19 cellular contexts compared by ENCODE assay signal in genomic region chr14:70987042-70987441, GRCh38.
DNase-seq lines count a peak whose midpoint lies in the region; ATAC-seq, FAIRE-seq and TF ChIP-seq lines count a peak whose summit lies in the region.
"Had no signal": no experiment of that assay in that cellular context is flagged by ENCODE, and none has a peak within 500 bp of the region (broad histone marks: within the 10 kb centered on the region; RNA-seq: fewer than 3 reads in every experiment).

No MANE protein-coding gene starts in this region.

- H3K27me3 ChIP-seq in CD4-positive, alpha-beta T cell (ENCODE audit: control insufficient read depth, insufficient read depth, low read length) = no peaks in the 10 kb centered on the region
- no peaks in the 10 kb centered on the region for H3K27me3 ChIP-seq in GM12878 (replicated peaks in 1 of 2; ENCODE audit: control insufficient read depth in 2 of 2, insufficient read depth in 2 of 2, low read length in 1 of 2)
- H3K27me3 ChIP-seq in left ventricle myocardium inferior (ENCODE audit: low read depth) = no peaks in the 10 kb centered on the region
- H3K27me3 ChIP-seq: colonic mucosa, left lung, suprapubic skin, uterus had no signal

- CTCF ChIA-PET in CD4-positive, alpha-beta T cell (lab: Charles Lee) = interaction anchor here (0.5 to 2.3 kb wide), 3 partner anchors 14 to 80 kb away, joined by 4 to 7 read pairs (median 4); partner anchors contain the start of gene PCNX1
- CTCF ChIA-PET in GM12878 (lab: Yijun Ruan, JAX) = no interaction called here

- no peak for TF ChIP-seq CTCF in CD4-positive, alpha-beta T cell (IDR thresholded peaks at IDR 0.05)
- no peak for TF ChIP-seq CTCF in GM12878 (IDR thresholded peaks at IDR 0.05 in 2 of 3, conservative IDR thresholded peaks at IDR 0.05 in 1 of 3; ENCODE audit: control insufficient read depth in 2 of 3, extremely low read depth in 1 of 3, insufficient read depth in 1 of 3, low read depth in 3 of 3, low read length in 3 of 3)
- no peak for TF ChIP-seq CTCF in left ventricle myocardium inferior (IDR thresholded peaks at IDR 0.05; ENCODE audit: borderline replicate concordance)

- H3K36me3 ChIP-seq in GM12878 (ENCODE audit: control insufficient read depth in 2 of 2, insufficient read depth in 2 of 2, low read length in 1 of 2) (peaks cover 0 to 2% of the 10 kb centered on the region in 2 experiments; a peak in 2 of 4 replicates), left ventricle myocardium inferior (no peaks in the 10 kb centered on the region)
- H3K36me3 ChIP-seq: colonic mucosa, suprapubic skin, uterus had no signal

- BruUV-seq in GM12878 (replicated peaks; lab: Mats Ljungman, UMichigan) = no TSS peak

- peak overlapping the region; percentile 66 for H3K4me3 Mint-ChIP-seq in CD4-positive, alpha-beta T cell
- H3K4me3 Mint-ChIP-seq: CD14-positive monocyte, H9 had no signal

- TF ChIP-seq POLR2A in GM12878 (IDR thresholded peaks at IDR 0.05; ENCODE audit: low read depth, low read length) = no peak

- H3K27ac ChIP-seq in CD4-positive, alpha-beta T cell (ENCODE audit: low read depth, low read length) = no peak overlapping the region
- H3K27ac ChIP-seq in GM12878 (ENCODE audit: control insufficient read depth, insufficient read depth) (no peak overlapping the region), left ventricle myocardium inferior (replicated peaks) (peak overlapping the region; percentile 39)
- H3K27ac ChIP-seq: colonic mucosa, left lung, suprapubic skin, uterus had no signal

- no peaks in the 10 kb centered on the region for H3K79me2 ChIP-seq in GM12878 (ENCODE audit: control insufficient read depth, insufficient read depth, low read length)

- no peaks in the 10 kb centered on the region for H3K9me3 Mint-ChIP-seq in CD4-positive, alpha-beta T cell
- H3K9me3 Mint-ChIP-seq: activated naive CD4-positive, alpha-beta T cell treated with anti-CD3 and anti-CD28 coated beads, Interleukin-2, amount 50 U/mL, for 24 hours; H9 had no signal

- no peak for TF ChIP-seq EP300 in GM12878 (IDR thresholded peaks at IDR 0.05; ENCODE audit: borderline replicate concordance in 1 of 2, control insufficient read depth in 1 of 2, low read depth in 2 of 2, low read length in 2 of 2)

- POLR2A ChIA-PET in CD4-positive, alpha-beta T cell (lab: Charles Lee) = interaction anchor here (2.2 kb wide), 1 partner anchor 12 kb away, joined by 12 read pairs; no protein-coding TSS in a partner anchor
- POLR2A ChIA-PET in GM12878 (lab: Charles Lee) = no interaction called here

- peak; percentile 59 for FAIRE-seq in GM12878 (lab: Jason Lieb, UNC)

- in situ Hi-C loops in GM12878 (cut with MboI) = no loop called here

- H3K4me1 Mint-ChIP-seq in CD4-positive, alpha-beta T cell (ENCODE audit: low read depth) = peaks cover 61% of the 10 kb centered on the region
- H3K4me1 Mint-ChIP-seq: H9 had no signal

- SMC1A ChIA-PET in GM12878 (lab: Charles Lee; ENCODE audit: uncharacterized antibody, unreplicated experiment) = interaction anchor here (0.7 to 1.0 kb wide), 2 partner anchors 163 to 169 kb away, joined by 3 read pairs; no protein-coding TSS in a partner anchor

- no peak overlapping the region for H3K9ac ChIP-seq in GM12878 (ENCODE audit: control insufficient read depth, insufficient read depth, low read length)

- H3K4me1 ChIP-seq in GM12878 (ENCODE audit: control insufficient read depth, insufficient read depth, low read length) (no peaks in the 10 kb centered on the region), left ventricle myocardium inferior (peaks cover 46% of the 10 kb centered on the region)
- H3K4me1 ChIP-seq: colonic mucosa, suprapubic skin, uterus had no signal

- no peak for TF ChIP-seq RAD21 in GM12878 (IDR thresholded peaks at IDR 0.05; ENCODE audit: insufficient read depth, low read depth, low read length)

- intact Hi-C loops in CD4-positive, alpha-beta T cell (cut with DNase I, micrococcal nuclease) = no loop called here
- intact Hi-C loops in GM12878 (cut with micrococcal nuclease; ENCODE audit: unreplicated experiment) = no loop called here
- intact Hi-C loops in left ventricle myocardium inferior (cut with micrococcal nuclease) = no loop called here

- no peaks in the 10 kb centered on the region for H3K27me3 Mint-ChIP-seq in CD4-positive, alpha-beta T cell
- H3K27me3 Mint-ChIP-seq: activated naive CD4-positive, alpha-beta T cell treated with anti-CD3 and anti-CD28 coated beads, Interleukin-2, amount 50 U/mL, for 24 hours had no signal

- no peak for DNase-seq in CD4-positive, alpha-beta T cell
- DNase-seq in NCI-H226 (peak; percentile 45), GM12878 (ENCODE audit: low read depth, low spot score) (no peak), left ventricle myocardium inferior (no peak), NOMO-1 treated with DMSO at 0.1 percent for 48 hours (lab: John Stamatoyannopoulos, UW; ENCODE audit: unreplicated experiment) (no peak)
- DNase-seq in activated CD8-positive, alpha-beta memory T cell treated with anti-CD3 and anti-CD28 coated beads, Interleukin-2, amount 50 U/mL, for 4 hours = no peak
- DNase-seq: colonic mucosa, H9, KBM-7, left lung, NCI-H146, NCI-H526, posterior cingulate gyrus, uterus had no signal

- no peak overlapping the region for H2AFZ ChIP-seq in GM12878 (ENCODE audit: control insufficient read depth, low read depth, low read length)

- H3K9me3 ChIP-seq in CD4-positive, alpha-beta T cell (ENCODE audit: control insufficient read depth, low read length) = no peaks in the 10 kb centered on the region
- H3K9me3 ChIP-seq in GM12878 (replicated peaks; ENCODE audit: control insufficient read depth, insufficient read depth, low read length) = no peaks in the 10 kb centered on the region
- no peaks in the 10 kb centered on the region for H3K9me3 ChIP-seq in left ventricle myocardium inferior (replicated peaks)
- H3K9me3 ChIP-seq: colonic mucosa, left lung, suprapubic skin, uterus had no signal

- 100% methylated on average over 2 of the region's 2 CpGs for WGBS in GM12878 (ENCODE audit: insufficient coverage, insufficient replicate concordance, low lambda C conversion rate, missing lambda C conversion rate)

- H3K4me2 ChIP-seq in GM12878 (ENCODE audit: control insufficient read depth, insufficient read depth) = no peak overlapping the region

- no peaks in the 10 kb centered on the region for H4K20me1 ChIP-seq in GM12878 (ENCODE audit: control insufficient read depth, insufficient read depth)

- H3K36me3 Mint-ChIP-seq in CD4-positive, alpha-beta T cell (ENCODE audit: low read depth) = peaks cover 33% of the 10 kb centered on the region

- no peak overlapping the region for H3K4me3 ChIP-seq in GM12878
- H3K4me3 ChIP-seq in left ventricle myocardium inferior = no peak overlapping the region
- H3K4me3 ChIP-seq: colonic mucosa, left lung, suprapubic skin, uterus had no signal

- ATAC-seq in CD4-positive, alpha-beta T cell (ENCODE audit: poor library complexity) = no peak
- ATAC-seq in GM12878 (no peak), GM18511 (IDR thresholded peaks at IDR 0.05; ENCODE audit: unreplicated experiment) (no peak), HG02938 (IDR thresholded peaks at IDR 0.05; ENCODE audit: unreplicated experiment) (no peak)
- ATAC-seq: left lung had no signal

- RAD21 ChIA-PET in GM12878 (lab: Charles Lee; ENCODE audit: unreplicated experiment) = no interaction called here

- peak overlapping the region; percentile 81 for H3K27ac Mint-ChIP-seq in CD4-positive, alpha-beta T cell
- H3K27ac Mint-ChIP-seq: CD14-positive monocyte, H9 had no signal

TF ChIP-seq in GM12878, 131 proteins besides CTCF, POLR2A, EP300 and RAD21 (continues in another document):
- TF ChIP-seq ZBTB4 (CRISPR knock-in tag; IDR thresholded peaks at IDR 0.05) (no peak), TCF12 (IDR thresholded peaks at IDR 0.05; ENCODE audit: low read depth, low read length) (no peak), MYB (IDR thresholded peaks at IDR 0.05; ENCODE audit: borderline replicate concordance, low read depth, low read length) (no peak), NR2C2 (IDR thresholded peaks at IDR 0.05; ENCODE audit: borderline replicate concordance, control insufficient read depth, insufficient read length, low read depth) (no peak)
